8 cellular contexts compared by ENCODE assay signal in the genomic region with DNA sequence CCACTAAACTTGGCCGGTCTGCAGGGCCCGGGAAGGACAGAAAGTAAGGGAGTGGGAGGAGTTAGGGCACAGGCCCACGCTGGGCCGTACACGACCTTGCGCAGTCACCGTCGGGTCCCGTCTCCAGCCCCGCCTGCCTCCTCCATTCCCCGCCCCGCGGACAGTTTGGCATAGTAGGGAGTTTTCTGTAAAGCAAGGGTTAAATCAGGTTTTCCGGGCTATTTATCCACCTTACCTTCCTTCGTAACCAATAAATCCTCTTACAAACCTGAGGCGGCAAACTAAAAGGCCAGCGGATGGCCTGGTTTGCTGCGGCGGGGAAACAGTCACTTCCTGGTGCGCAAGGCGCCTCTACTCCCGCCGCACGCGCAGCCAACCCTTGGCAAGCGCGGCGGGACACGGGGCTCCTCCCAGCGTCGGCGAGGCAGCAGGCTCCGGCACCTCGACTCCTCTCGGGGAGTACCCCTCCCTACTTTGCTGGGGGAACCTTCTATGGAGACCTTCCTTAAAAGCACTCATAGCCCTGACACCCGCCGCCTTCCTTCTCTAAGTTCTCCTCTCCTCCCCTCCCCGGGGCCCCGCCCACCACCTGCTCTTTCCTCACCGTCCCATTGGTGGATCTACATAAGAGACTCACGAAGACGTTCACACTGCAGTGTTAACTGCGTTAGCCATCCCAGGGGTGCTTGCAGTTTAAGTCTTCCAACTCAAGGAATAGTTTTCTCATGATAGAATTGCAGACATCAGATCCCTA. TPM values are rescaled to one million over a fixed set of nuclear protein-coding genes. Genes with fewer than 3 reads are reported as not detected.
DNase-seq lines count a peak whose midpoint lies in the region; ATAC-seq lines count a peak whose summit lies in the region.

A gene with protein sequence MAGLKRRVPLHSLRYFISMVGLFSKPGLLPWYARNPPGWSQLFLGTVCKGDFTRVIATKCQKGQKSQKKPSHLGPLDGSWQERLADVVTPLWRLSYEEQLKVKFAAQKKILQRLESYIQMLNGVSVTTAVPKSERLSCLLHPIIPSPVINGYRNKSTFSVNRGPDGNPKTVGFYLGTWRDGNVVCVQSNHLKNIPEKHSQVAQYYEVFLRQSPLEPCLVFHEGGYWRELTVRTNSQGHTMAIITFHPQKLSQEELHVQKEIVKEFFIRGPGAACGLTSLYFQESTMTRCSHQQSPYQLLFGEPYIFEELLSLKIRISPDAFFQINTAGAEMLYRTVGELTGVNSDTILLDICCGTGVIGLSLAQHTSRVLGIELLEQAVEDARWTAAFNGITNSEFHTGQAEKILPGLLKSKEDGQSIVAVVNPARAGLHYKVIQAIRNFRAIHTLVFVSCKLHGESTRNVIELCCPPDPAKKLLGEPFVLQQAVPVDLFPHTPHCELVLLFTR (minus strand): TSS at position 563 of the 754 bp plus-strand sequence. CDS start 9,822 bp downstream, outside the sequence.

- peak within 1 kb of the TSS; percentile 96 for H3K27ac Mint-ChIP-seq in activated CD8-positive, alpha-beta memory T cell treated with anti-CD3 and anti-CD28 coated beads, Interleukin-2, amount 10 ng/mL, durations not matched to agents 7 days and 5 days

- H3K9me3 ChIP-seq in NT2/D1 (ENCODE audit: insufficient read depth, low read length) = 0 out of 2 replicates have a peak, but pooled peaks cover under 1% of the 10 kb centered on the region

- H3K4me1 Mint-ChIP-seq in activated CD8-positive, alpha-beta memory T cell treated with anti-CD3 and anti-CD28 coated beads, Interleukin-2, amount 10 ng/mL, durations not matched to agents 7 days and 5 days = peaks cover 29% of the 10 kb centered on the region

- peak within 1 kb of the TSS; percentile 67 for H3K4me3 ChIP-seq in NT2/D1 (ENCODE audit: insufficient read length, low read depth)

- CTCF ChIA-PET in activated CD8-positive, alpha-beta memory T cell treated with anti-CD3 and anti-CD28 coated beads, Interleukin-2, amount 10 ng/mL, durations not matched to agents 7 days and 5 days (lab: Charles Lee) = no interaction called here

- H3K4me3 Mint-ChIP-seq in activated CD8-positive, alpha-beta memory T cell treated with anti-CD3 and anti-CD28 coated beads, Interleukin-2, amount 10 ng/mL, durations not matched to agents 7 days and 5 days = peak within 1 kb of the TSS; percentile 86

- H3K27me3 ChIP-seq in NT2/D1 (ENCODE audit: insufficient read depth, insufficient read length) = no peaks in the 10 kb centered on the region

- DNase-seq in COR-L47 (lab: John Stamatoyannopoulos, UW) (peak; percentile 30), HS-27A (ENCODE audit: low read depth) (peak; percentile 68), NT2/D1 (ENCODE audit: low read depth, low spot score) (peak; percentile 62), midbrain (lab: John Stamatoyannopoulos, UW) (peak; percentile 78)
- DNase-seq in activated CD8-positive, alpha-beta memory T cell treated with anti-CD3 and anti-CD28 coated beads, Interleukin-2, amount 10 ng/mL, durations not matched to agents 7 days and 5 days = peak; percentile 89
- peak; percentile 59 to 63 for DNase-seq in stimulated activated CD8-positive, alpha-beta memory T cell treated with anti-CD3 and anti-CD28 coated beads, Interleukin-15, amount 100 ng/mL, for 48 hours (ENCODE audit: low read depth in 2 of 2)

- peaks cover 6% of the 10 kb centered on the region for H3K36me3 Mint-ChIP-seq in activated CD8-positive, alpha-beta memory T cell treated with anti-CD3 and anti-CD28 coated beads, Interleukin-2, amount 10 ng/mL, durations not matched to agents 7 days and 5 days

- H3K27me3 Mint-ChIP-seq in activated CD8-positive, alpha-beta memory T cell treated with anti-CD3 and anti-CD28 coated beads, Interleukin-2, amount 10 ng/mL, durations not matched to agents 7 days and 5 days = no peaks in the 10 kb centered on the region

- H3K9me3 Mint-ChIP-seq in activated CD8-positive, alpha-beta memory T cell treated with anti-CD3 and anti-CD28 coated beads, Interleukin-2, amount 10 ng/mL, durations not matched to agents 7 days and 5 days (ENCODE audit: low read depth) = no peaks in the 10 kb centered on the region

- H3K4me1 ChIP-seq in NT2/D1 (ENCODE audit: insufficient read depth, insufficient read length) = no peaks in the 10 kb centered on the region

- ATAC-seq in GM19468 (IDR thresholded peaks at IDR 0.05; ENCODE audit: extremely low read depth, unreplicated experiment) = peak; percentile 80
- ATAC-seq in activated CD8-positive, alpha-beta memory T cell treated with anti-CD3 and anti-CD28 coated beads, Interleukin-2, amount 10 ng/mL, durations not matched to agents 7 days and 5 days = peak; percentile 94

- H3K9ac ChIP-seq in NT2/D1 (ENCODE audit: insufficient read length, low read depth) = peak within 1 kb of the TSS; percentile 71

- H3K36me3 ChIP-seq in NT2/D1 (ENCODE audit: insufficient read depth, insufficient read length, low read length) = peaks cover 5% of the 10 kb centered on the region

- in situ Hi-C loops in endometrial microvascular endothelial cells (cut with HindIII; ENCODE audit: inconsistent ontology term, low pct_unique_long_range_greater_than_20kb, low sequenced_read_pairs) = no loop called here

RNA-seq across cellular contexts. Expression of the gene that starts here (rescaled TPM):
- total RNA-seq in activated CD8-positive, alpha-beta memory T cell treated with anti-CD3 and anti-CD28 coated beads, Interleukin-2, amount 10 ng/mL, durations not matched to agents 7 days and 5 days = 10 to 100 TPM; 21.0 to 23.3 TPM
- 18.2 TPM for total RNA-seq in endometrial microvascular endothelial cells (ENCODE audit: inconsistent ontology term)

Comparison
In these comparisons a context has a peak if more than half of its experiments do, and no peak if none do; other contexts are left out.
1. Peak in every context shown above with its lines: DNase-seq, ATAC-seq and H3K4me3 ChIP-seq.
2. DNase-seq: peak in every context shown above with its lines; median percentile 89 in activated CD8-positive, alpha-beta memory T cell treated with anti-CD3 and anti-CD28 coated beads, Interleukin-2, amount 10 ng/mL, durations not matched to agents 7 days and 5 days; 78 in midbrain; 68 in HS-27A; 62 in NT2/D1; 61 in stimulated activated CD8-positive, alpha-beta memory T cell treated with anti-CD3 and anti-CD28 coated beads, Interleukin-15, amount 100 ng/mL, for 48 hours; 30 in COR-L47.